In the genomic region with DNA sequence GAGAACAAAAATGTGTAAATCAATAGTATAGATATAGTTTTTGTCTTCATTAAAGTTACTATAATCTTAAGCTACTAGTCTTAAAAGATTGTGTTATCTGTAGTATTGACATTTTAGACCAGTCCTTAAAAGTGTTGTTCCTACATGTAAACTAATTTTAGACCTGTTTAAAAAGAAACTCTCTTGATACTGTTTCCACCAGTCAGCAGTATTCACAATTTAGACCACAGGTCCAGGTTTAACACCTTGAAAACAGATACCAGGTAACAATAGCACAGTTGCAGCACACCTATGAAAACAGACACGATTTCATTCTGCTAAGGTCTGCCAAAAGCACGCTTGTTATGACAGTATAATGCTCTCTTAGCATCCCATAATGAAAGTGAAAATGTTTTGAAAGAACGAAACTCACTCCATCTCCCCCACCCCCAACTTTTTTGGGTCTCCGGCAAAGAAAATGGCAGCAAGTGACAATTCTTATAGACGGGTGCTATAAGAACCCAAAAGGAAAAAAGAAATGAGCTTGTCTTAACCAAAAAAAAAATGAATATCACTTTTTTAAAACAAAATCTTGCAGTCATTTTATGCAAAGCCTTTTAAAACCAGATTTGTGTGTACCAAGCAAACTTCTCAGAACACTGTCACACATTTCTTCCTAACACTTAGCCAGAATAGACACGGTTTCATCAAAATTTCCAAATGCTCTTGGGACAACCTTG, we compare ENCODE assay signal across 8 cellular contexts. TPM values are rescaled to one million over a fixed set of nuclear protein-coding genes. Genes with fewer than 3 reads are reported as not detected.
DNase-seq lines count a peak whose midpoint lies in the region; ATAC-seq and TF ChIP-seq lines count a peak whose summit lies in the region.

No MANE protein-coding gene starts in this region.

- peak overlapping the region; percentile 41 for H3K27ac ChIP-seq in CD8-positive, alpha-beta T cell (ENCODE audit: low read depth, low read length)

- peak overlapping the region; percentile 97 for H3K27ac Mint-ChIP-seq in CD8-positive, alpha-beta T cell
- peak overlapping the region; percentile 98 for H3K27ac Mint-ChIP-seq in activated T-cell treated with anti-CD3 and anti-CD28 coated beads, Interleukin-2, amount 50 U/mL, for 72 hours
- peak overlapping the region in 3 of 6 donors; percentile 28 to 79 (median 42) for H3K27ac Mint-ChIP-seq in naive B cell

- H3K36me3 ChIP-seq in CD8-positive, alpha-beta T cell (ENCODE audit: insufficient read depth, low read length): no peaks in the 10 kb centered on the region

- peak overlapping the region; percentile 74 for H3K4me3 ChIP-seq in CD8-positive, alpha-beta T cell (ENCODE audit: low read depth, low read length)

- no peaks in the 10 kb centered on the region for H3K27me3 Mint-ChIP-seq in CD8-positive, alpha-beta T cell (ENCODE audit: low read depth)
- H3K27me3 Mint-ChIP-seq in activated T-cell treated with anti-CD3 and anti-CD28 coated beads, Interleukin-2, amount 50 U/mL, for 72 hours (ENCODE audit: low read depth): no peaks in the 10 kb centered on the region
- H3K27me3 Mint-ChIP-seq in naive B cell: peaks cover 4 to 25% (median 19%) of the 10 kb centered on the region in 3 donors

- peaks cover 58% of the 10 kb centered on the region for H3K4me1 ChIP-seq in CD8-positive, alpha-beta T cell (ENCODE audit: insufficient read depth, low read length)

- peaks cover 22% of the 10 kb centered on the region for H3K36me3 Mint-ChIP-seq in CD8-positive, alpha-beta T cell
- peaks cover 9% of the 10 kb centered on the region in 2 donors for H3K36me3 Mint-ChIP-seq in activated T-cell treated with anti-CD3 and anti-CD28 coated beads, Interleukin-2, amount 50 U/mL, for 72 hours (ENCODE audit: insufficient read depth in 2 of 2)
- H3K36me3 Mint-ChIP-seq in naive B cell: peaks cover 0 to 7% of the 10 kb centered on the region in 2 donors

- intact Hi-C loops in CD8-positive, alpha-beta T cell (cut with DNase I, micrococcal nuclease): loop anchor here (2.0 to 10.0 kb wide), 9 partner anchors 269 to 1271 kb away; a partner anchor contains a TSS

- peak overlapping the region; percentile 92 for H3K4me3 Mint-ChIP-seq in CD8-positive, alpha-beta T cell
- peak overlapping the region; percentile 98 to 99 for H3K4me3 Mint-ChIP-seq in activated T-cell treated with anti-CD3 and anti-CD28 coated beads, Interleukin-2, amount 50 U/mL, for 72 hours
- H3K4me3 Mint-ChIP-seq in naive B cell: peak overlapping the region; percentile 84 to 95 (median 91)

- no peaks in the 10 kb centered on the region for H3K9me3 ChIP-seq in CD8-positive, alpha-beta T cell (ENCODE audit: low read length)

- TF ChIP-seq CTCF in CD8-positive, alpha-beta T cell (IDR thresholded peaks at IDR 0.05): no peak

- peaks cover 72% of the 10 kb centered on the region for H3K4me1 Mint-ChIP-seq in CD8-positive, alpha-beta T cell (ENCODE audit: low read depth)
- peaks cover 72% of the 10 kb centered on the region for H3K4me1 Mint-ChIP-seq in activated T-cell treated with anti-CD3 and anti-CD28 coated beads, Interleukin-2, amount 50 U/mL, for 72 hours (ENCODE audit: low read depth)
- H3K4me1 Mint-ChIP-seq in naive B cell: peaks cover 35 to 37% (median 36%) of the 10 kb centered on the region in 3 donors

- DNase-seq in CD8-positive, alpha-beta T cell: peak in 4 of 7 experiments; percentile 38 to 69 (median 50)
- peak; percentile 66 to 68 for DNase-seq in activated T-cell treated with anti-CD3 and anti-CD28 coated beads, Interleukin-2, amount 50 U/mL, for 72 hours
- DNase-seq in naive B cell: peak; percentile 47
- no peak for DNase-seq in nucleus accumbens (lab: John Stamatoyannopoulos, UW)
- no peak for DNase-seq in mucosa of gallbladder (ENCODE audit: low spot score)
- no peak for DNase-seq in SKM-1 (lab: John Stamatoyannopoulos, UW; ENCODE audit: unreplicated experiment)
- DNase-seq in SIG-M5 (lab: John Stamatoyannopoulos, UW): no peak

- ATAC-seq in CD8-positive, alpha-beta T cell: peak; percentile 47
- ATAC-seq in HG02798 (IDR thresholded peaks at IDR 0.05; ENCODE audit: poor library complexity, unreplicated experiment) (peak; percentile 40), naive B cell (ENCODE audit: low read depth in 2 of 2) (peak; percentile 52 to 56)
- peak; percentile 56 to 58 for ATAC-seq in activated T-cell treated with anti-CD3 and anti-CD28 coated beads, Interleukin-2, amount 50 U/mL, for 72 hours (replicated peaks in 1 of 2)

- POLR2A ChIA-PET in CD8-positive, alpha-beta T cell (lab: Charles Lee): interaction anchor here (0.7 to 1.0 kb wide), 2 partner anchors 21 to 632 kb away, joined by 3 read pairs; no protein-coding TSS in a partner anchor

- H3K27me3 ChIP-seq in CD8-positive, alpha-beta T cell (ENCODE audit: insufficient read depth, low read length): no peaks in the 10 kb centered on the region

- CTCF ChIA-PET in CD8-positive, alpha-beta T cell (lab: Charles Lee): interaction anchor here (0.9 to 13.3 kb wide), 3 partner anchors 12 to 13 kb away, joined by 3 to 105 read pairs (median 3); no protein-coding TSS in a partner anchor

- no peaks in the 10 kb centered on the region for H3K9me3 Mint-ChIP-seq in CD8-positive, alpha-beta T cell
- no peaks in the 10 kb centered on the region for H3K9me3 Mint-ChIP-seq in activated T-cell treated with anti-CD3 and anti-CD28 coated beads, Interleukin-2, amount 50 U/mL, for 72 hours
- H3K9me3 Mint-ChIP-seq in naive B cell: no peaks in the 10 kb centered on the region

RNA-seq across cellular contexts. Expression of a gene that starts 1.6 kb away (rescaled TPM):
- total RNA-seq in CD8-positive, alpha-beta T cell: 10 to 100 TPM; 33.0 to 34.5 TPM
- 10 to 100 TPM; 51.8 to 70.1 TPM for total RNA-seq in activated T-cell treated with anti-CD3 and anti-CD28 coated beads, Interleukin-2, amount 50 U/mL, for 72 hours
- polyA plus RNA-seq in naive B cell (ENCODE audit: low read depth in 6 of 6): 1 to 10 TPM; 2.1 to 5.1 (median 3.1) TPM
- 22.6 TPM for total RNA-seq in mucosa of gallbladder

RNA-seq across cellular contexts. Expression of a gene that starts 30.0 kb away (rescaled TPM):
- total RNA-seq in CD8-positive, alpha-beta T cell: under 1 TPM; 0.28 to 0.30 TPM
- total RNA-seq in activated T-cell treated with anti-CD3 and anti-CD28 coated beads, Interleukin-2, amount 50 U/mL, for 72 hours: 1 to 10 TPM in 1 of 2 donors, under 1 TPM in 1; 0.90 to 2.5 TPM
- polyA plus RNA-seq in naive B cell (ENCODE audit: low read depth in 6 of 6): under 1 TPM in 1 of 6 donors, not detected in 5; 0.13 TPM
- total RNA-seq in mucosa of gallbladder: 4.5 TPM

Comparison
In these comparisons a context has a peak if more than half of its experiments do, and no peak if none do; other contexts are left out.
1. DNase-seq: peak in CD8-positive, alpha-beta T cell (4 of 7), activated T-cell treated with anti-CD3 and anti-CD28 coated beads, Interleukin-2, amount 50 U/mL, for 72 hours (2 of 2) and naive B cell (single experiment); none in nucleus accumbens (0 of 56), mucosa of gallbladder (single experiment), SKM-1 (single experiment) and SIG-M5 (single experiment).
2. Peak in every context shown above with its lines, with median percentiles within 50 percentile points of each other: ATAC-seq and H3K4me3 Mint-ChIP-seq.